ENCODE assay signal across 8 cellular contexts in the genomic region with DNA sequence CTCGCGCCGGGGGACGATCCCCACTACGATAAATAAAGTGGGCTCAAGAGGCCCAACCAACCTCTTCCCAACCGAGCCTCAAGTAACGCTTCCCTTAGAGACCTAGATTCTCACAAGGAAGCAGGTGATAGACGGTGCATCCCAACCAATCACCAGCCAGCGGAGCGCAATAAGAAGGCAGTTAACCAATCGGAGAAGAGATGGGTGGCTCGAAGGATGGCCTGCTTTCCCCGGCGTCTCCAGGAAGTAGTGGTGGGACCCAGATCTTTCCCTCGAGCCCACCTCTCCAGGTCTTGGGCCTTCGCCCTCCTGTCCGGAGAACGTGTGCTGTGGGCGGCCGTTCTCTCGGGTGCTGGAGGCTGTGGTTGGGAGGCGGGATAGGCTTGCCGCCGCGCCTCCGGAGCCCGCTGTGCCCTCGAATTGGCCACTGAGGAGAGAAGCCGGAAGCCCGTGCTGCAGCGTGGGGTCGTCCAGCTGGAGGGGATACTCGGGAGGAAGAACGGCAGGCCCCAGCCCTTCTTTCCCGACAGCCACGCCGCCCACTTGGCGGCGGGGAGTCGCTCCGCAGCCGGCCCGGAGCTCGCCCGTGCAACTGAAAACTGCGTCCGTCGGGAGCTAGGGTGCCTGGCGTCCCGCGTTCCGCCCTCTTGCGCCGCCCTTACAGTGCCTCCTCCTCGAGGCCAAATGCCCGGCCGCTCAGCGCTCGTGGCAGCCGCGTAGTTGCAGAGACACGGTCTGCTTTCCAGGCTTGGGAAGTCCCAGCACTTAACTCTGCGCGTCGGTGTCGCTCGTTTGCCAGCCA. TPM values are rescaled to one million over a fixed set of nuclear protein-coding genes. Genes with fewer than 3 reads are reported as not detected.
DNase-seq lines count a peak whose midpoint lies in the region; ATAC-seq and TF ChIP-seq lines count a peak whose summit lies in the region.

A gene (minus strand): TSS at position 594 of the 802 bp plus-strand sequence. CDS start 2,665 bp downstream, outside the sequence.

- H3K9me3 Mint-ChIP-seq in WTC11 = no peaks in the 10 kb centered on the region

- H3K27me3 Mint-ChIP-seq in WTC11 (ENCODE audit: low read depth) = peaks cover 10% of the 10 kb centered on the region

- peak within 1 kb of the TSS; percentile 97 for H3K4me3 Mint-ChIP-seq in WTC11

- peak within 1 kb of the TSS; percentile 98 for H3K27ac Mint-ChIP-seq in WTC11

- DNase-seq in AG08395 (ENCODE audit: low spot score) (peak; percentile 100), NCI-H226 (peak; percentile 92), WTC11 (ENCODE audit: low spot score) (peak; percentile 86), cardiac fibroblast (ENCODE audit: low read depth in 2 of 2) (peak; percentile 99), iPS-NIHi7 (ENCODE audit: extremely low spot score) (peak; percentile 99), smooth muscle cell (lab: John Stamatoyannopoulos, UW; ENCODE audit: unreplicated experiment) (peak; percentile 69)

- H4K20me1 ChIP-seq in smooth muscle cell (ENCODE audit: low read depth) = peaks cover 20% of the 10 kb centered on the region

- H3K36me3 ChIP-seq in smooth muscle cell (ENCODE audit: low read depth) = peaks cover 15% of the 10 kb centered on the region

- H2AFZ ChIP-seq in smooth muscle cell (ENCODE audit: low read depth) = peak within 1 kb of the TSS; percentile 96

- POLR2A ChIA-PET in WTC11 (lab: Charles Lee) = interaction anchor here (0.5 kb wide), 1 partner anchor 401 kb away, joined by 3 read pairs; no protein-coding TSS in a partner anchor

- TF ChIP-seq CTCF in WTC11 (IDR thresholded peaks at IDR 0.05) = no peak
- peak; percentile 3 for TF ChIP-seq CTCF in cardiac fibroblast (IDR thresholded peaks at IDR 0.05; ENCODE audit: low read depth, low read length)
- TF ChIP-seq CTCF in smooth muscle cell (IDR thresholded peaks at IDR 0.05; ENCODE audit: borderline replicate concordance, insufficient read depth, poor library complexity, severe bottlenecking) = no peak

- peak within 1 kb of the TSS; percentile 98 for H3K9ac ChIP-seq in smooth muscle cell (ENCODE audit: low read depth)

- ATAC-seq in GM18909 (IDR thresholded peaks at IDR 0.05; ENCODE audit: poor library complexity, unreplicated experiment) (peak; percentile 96), HG03175 (IDR thresholded peaks at IDR 0.05; ENCODE audit: unreplicated experiment) (peak; percentile 98), WTC11 (peak; percentile 98)

- H3F3A ChIP-seq in smooth muscle cell (ENCODE audit: low read depth) = peaks cover 18% of the 10 kb centered on the region

- peaks cover 17% of the 10 kb centered on the region for H3K4me1 Mint-ChIP-seq in WTC11

- no peaks in the 10 kb centered on the region for H3K9me3 ChIP-seq in smooth muscle cell (replicated peaks; ENCODE audit: low read depth)

- under 1% methylated on average over 63 of the region's 67 CpGs for WGBS in smooth muscle cell (ENCODE audit: low lambda C conversion rate)

- peak within 1 kb of the TSS; percentile 91 for H3K4me2 ChIP-seq in smooth muscle cell

- peaks cover 24% of the 10 kb centered on the region for H3K4me1 ChIP-seq in smooth muscle cell (ENCODE audit: low read depth)

- CTCF ChIA-PET in WTC11 (lab: Charles Lee) = interaction anchor here (0.5 to 1.6 kb wide), 3 partner anchors 22 to 477 kb away, joined by 5 to 13 read pairs (median 8); no protein-coding TSS in a partner anchor

- H3K36me3 Mint-ChIP-seq in WTC11 = peaks cover 24% of the 10 kb centered on the region

- H3K27ac ChIP-seq in smooth muscle cell (ENCODE audit: low read depth) = peak within 1 kb of the TSS; percentile 98

- H3K79me2 ChIP-seq in smooth muscle cell (ENCODE audit: low read depth) = peaks cover 27% of the 10 kb centered on the region

- no peaks in the 10 kb centered on the region for H3K27me3 ChIP-seq in smooth muscle cell (ENCODE audit: low read depth)

- H3K4me3 ChIP-seq in cardiac fibroblast (replicated peaks in 1 of 2; ENCODE audit: low read depth in 2 of 2, low read length in 2 of 2) (peak within 1 kb of the TSS; percentile 85 to 98), smooth muscle cell (peak within 1 kb of the TSS; percentile 95)

TF ChIP-seq in WTC11, 78 proteins besides CTCF, POLR2A, EP300 and RAD21 (continues in another document):
- no peak for TF ChIP-seq GTF2I (CRISPR knock-in tag; conservative IDR thresholded peaks at IDR 0.05)
- peak; percentile 68; the same call in 1 of the 2 replicates for TF ChIP-seq ETV6 (CRISPR knock-in tag; IDR thresholded peaks at IDR 0.05)
- peak; percentile 73; the same call in 1 of the 2 replicates for TF ChIP-seq ZBTB21 (CRISPR knock-in tag; IDR thresholded peaks at IDR 0.05; ENCODE audit: borderline replicate concordance)
- TF ChIP-seq GRHL2 (CRISPR knock-in tag; IDR thresholded peaks at IDR 0.05; ENCODE audit: insufficient replicate concordance, severe bottlenecking) = no peak
- TF ChIP-seq, protein P1, sequence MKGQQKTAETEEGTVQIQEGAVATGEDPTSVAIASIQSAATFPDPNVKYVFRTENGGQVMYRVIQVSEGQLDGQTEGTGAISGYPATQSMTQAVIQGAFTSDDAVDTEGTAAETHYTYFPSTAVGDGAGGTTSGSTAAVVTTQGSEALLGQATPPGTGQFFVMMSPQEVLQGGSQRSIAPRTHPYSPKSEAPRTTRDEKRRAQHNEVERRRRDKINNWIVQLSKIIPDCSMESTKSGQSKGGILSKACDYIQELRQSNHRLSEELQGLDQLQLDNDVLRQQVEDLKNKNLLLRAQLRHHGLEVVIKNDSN (CRISPR knock-in tag; IDR thresholded peaks at IDR 0.05) = 0 out of 2 replicates have a peak, but pooled peaks have one; percentile 8
- peak; percentile 86 for TF ChIP-seq FOXP1 (CRISPR knock-in tag; IDR thresholded peaks at IDR 0.05; ENCODE audit: borderline replicate concordance)
- TF ChIP-seq, protein P2, sequence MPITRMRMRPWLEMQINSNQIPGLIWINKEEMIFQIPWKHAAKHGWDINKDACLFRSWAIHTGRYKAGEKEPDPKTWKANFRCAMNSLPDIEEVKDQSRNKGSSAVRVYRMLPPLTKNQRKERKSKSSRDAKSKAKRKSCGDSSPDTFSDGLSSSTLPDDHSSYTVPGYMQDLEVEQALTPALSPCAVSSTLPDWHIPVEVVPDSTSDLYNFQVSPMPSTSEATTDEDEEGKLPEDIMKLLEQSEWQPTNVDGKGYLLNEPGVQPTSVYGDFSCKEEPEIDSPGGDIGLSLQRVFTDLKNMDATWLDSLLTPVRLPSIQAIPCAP (CRISPR knock-in tag; IDR thresholded peaks at IDR 0.05) = 0 out of 2 replicates have a peak, but pooled peaks have one; percentile 17
- TF ChIP-seq, protein P3, sequence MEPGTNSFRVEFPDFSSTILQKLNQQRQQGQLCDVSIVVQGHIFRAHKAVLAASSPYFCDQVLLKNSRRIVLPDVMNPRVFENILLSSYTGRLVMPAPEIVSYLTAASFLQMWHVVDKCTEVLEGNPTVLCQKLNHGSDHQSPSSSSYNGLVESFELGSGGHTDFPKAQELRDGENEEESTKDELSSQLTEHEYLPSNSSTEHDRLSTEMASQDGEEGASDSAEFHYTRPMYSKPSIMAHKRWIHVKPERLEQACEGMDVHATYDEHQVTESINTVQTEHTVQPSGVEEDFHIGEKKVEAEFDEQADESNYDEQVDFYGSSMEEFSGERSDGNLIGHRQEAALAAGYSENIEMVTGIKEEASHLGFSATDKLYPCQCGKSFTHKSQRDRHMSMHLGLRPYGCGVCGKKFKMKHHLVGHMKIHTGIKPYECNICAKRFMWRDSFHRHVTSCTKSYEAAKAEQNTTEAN (CRISPR knock-in tag; IDR thresholded peaks at IDR 0.05) = peak; percentile 50; the same call in 1 of the 2 replicates
- TF ChIP-seq, protein P4, sequence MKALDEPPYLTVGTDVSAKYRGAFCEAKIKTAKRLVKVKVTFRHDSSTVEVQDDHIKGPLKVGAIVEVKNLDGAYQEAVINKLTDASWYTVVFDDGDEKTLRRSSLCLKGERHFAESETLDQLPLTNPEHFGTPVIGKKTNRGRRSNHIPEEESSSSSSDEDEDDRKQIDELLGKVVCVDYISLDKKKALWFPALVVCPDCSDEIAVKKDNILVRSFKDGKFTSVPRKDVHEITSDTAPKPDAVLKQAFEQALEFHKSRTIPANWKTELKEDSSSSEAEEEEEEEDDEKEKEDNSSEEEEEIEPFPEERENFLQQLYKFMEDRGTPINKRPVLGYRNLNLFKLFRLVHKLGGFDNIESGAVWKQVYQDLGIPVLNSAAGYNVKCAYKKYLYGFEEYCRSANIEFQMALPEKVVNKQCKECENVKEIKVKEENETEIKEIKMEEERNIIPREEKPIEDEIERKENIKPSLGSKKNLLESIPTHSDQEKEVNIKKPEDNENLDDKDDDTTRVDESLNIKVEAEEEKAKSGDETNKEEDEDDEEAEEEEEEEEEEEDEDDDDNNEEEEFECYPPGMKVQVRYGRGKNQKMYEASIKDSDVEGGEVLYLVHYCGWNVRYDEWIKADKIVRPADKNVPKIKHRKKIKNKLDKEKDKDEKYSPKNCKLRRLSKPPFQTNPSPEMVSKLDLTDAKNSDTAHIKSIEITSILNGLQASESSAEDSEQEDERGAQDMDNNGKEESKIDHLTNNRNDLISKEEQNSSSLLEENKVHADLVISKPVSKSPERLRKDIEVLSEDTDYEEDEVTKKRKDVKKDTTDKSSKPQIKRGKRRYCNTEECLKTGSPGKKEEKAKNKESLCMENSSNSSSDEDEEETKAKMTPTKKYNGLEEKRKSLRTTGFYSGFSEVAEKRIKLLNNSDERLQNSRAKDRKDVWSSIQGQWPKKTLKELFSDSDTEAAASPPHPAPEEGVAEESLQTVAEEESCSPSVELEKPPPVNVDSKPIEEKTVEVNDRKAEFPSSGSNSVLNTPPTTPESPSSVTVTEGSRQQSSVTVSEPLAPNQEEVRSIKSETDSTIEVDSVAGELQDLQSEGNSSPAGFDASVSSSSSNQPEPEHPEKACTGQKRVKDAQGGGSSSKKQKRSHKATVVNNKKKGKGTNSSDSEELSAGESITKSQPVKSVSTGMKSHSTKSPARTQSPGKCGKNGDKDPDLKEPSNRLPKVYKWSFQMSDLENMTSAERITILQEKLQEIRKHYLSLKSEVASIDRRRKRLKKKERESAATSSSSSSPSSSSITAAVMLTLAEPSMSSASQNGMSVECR (CRISPR knock-in tag; IDR thresholded peaks at IDR 0.05; ENCODE audit: borderline replicate concordance) = peak; percentile 83; the same call in 1 of the 2 replicates
- peak; percentile 25; the same call in 1 of the 2 replicates for TF ChIP-seq HMGA2 (CRISPR knock-in tag; IDR thresholded peaks at IDR 0.05)
- TF ChIP-seq, protein P5, sequence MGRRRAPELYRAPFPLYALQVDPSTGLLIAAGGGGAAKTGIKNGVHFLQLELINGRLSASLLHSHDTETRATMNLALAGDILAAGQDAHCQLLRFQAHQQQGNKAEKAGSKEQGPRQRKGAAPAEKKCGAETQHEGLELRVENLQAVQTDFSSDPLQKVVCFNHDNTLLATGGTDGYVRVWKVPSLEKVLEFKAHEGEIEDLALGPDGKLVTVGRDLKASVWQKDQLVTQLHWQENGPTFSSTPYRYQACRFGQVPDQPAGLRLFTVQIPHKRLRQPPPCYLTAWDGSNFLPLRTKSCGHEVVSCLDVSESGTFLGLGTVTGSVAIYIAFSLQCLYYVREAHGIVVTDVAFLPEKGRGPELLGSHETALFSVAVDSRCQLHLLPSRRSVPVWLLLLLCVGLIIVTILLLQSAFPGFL (CRISPR knock-in tag; IDR thresholded peaks at IDR 0.05; ENCODE audit: borderline replicate concordance) = 0 out of 2 replicates have a peak, but pooled peaks have one; percentile 73

RNA-seq across cellular contexts. Expression of the gene that starts here (rescaled TPM):
- total RNA-seq in WTC11 (2021) (15.7 to 17.4 TPM (median 16.2 TPM) in 3 replicates), smooth muscle cell (47.3 and 55.5 TPM in 2 replicates)
- polyA plus RNA-seq in smooth muscle cell = 27.8 and 31.7 TPM in 2 replicates

Comparison
In these comparisons a context has a peak if more than half of its experiments do, and no peak if none do; other contexts are left out.
1. Peak in every context shown above with its lines: DNase-seq, ATAC-seq, H3K4me3 ChIP-seq and H3K27ac ChIP-seq.